In genomic region chr5:175657593-175658271, GRCh38 we compare ENCODE assay signal across 8 cellular contexts. TPM values are rescaled to one million over a fixed set of nuclear protein-coding genes. Genes with fewer than 3 reads are reported as not detected.
DNase-seq lines count a peak whose midpoint lies in the region; ATAC-seq and TF ChIP-seq lines count a peak whose summit lies in the region.

HRH2 (plus strand) TSS chr5:175658071; CDS start chr5:175683234, 25,163 bp downstream.

- H3K36me3 Mint-ChIP-seq in MCF 10A (ENCODE audit: insufficient read depth, unreplicated experiment) (no peaks in the 10 kb centered on the region), nephron progenitor cell (ENCODE audit: low read depth) (no peaks in the 10 kb centered on the region)
- H3K36me3 Mint-ChIP-seq in activated CD4-positive, alpha-beta memory T cell treated with anti-CD3 and anti-CD28 coated beads, Interleukin-2, amount 10 ng/mL, durations not matched to agents 7 days and 5 days (ENCODE audit: low read depth), result peaks cover 22% of the 10 kb centered on the region

- H3K9me3 ChIP-seq in esophagus muscularis mucosa (no peaks in the 10 kb centered on the region), upper lobe of left lung (no peaks in the 10 kb centered on the region)

- no peak within 1 kb of the TSS for H3K27ac Mint-ChIP-seq in MCF 10A (ENCODE audit: low read depth, unreplicated experiment)
- peak within 1 kb of the TSS; percentile 70 for H3K27ac Mint-ChIP-seq in activated CD4-positive, alpha-beta memory T cell treated with anti-CD3 and anti-CD28 coated beads, Interleukin-2, amount 10 ng/mL, durations not matched to agents 7 days and 5 days
- H3K27ac Mint-ChIP-seq in nephron progenitor cell, result no peak within 1 kb of the TSS

- H3K4me3 ChIP-seq in esophagus muscularis mucosa (peak within 1 kb of the TSS; percentile 49 to 61 (median 52)), upper lobe of left lung (peak within 1 kb of the TSS in 3 of 4 donors; percentile 50 to 60 (median 59))

- H3K4me3 Mint-ChIP-seq in MCF 10A (ENCODE audit: unreplicated experiment) (no peak within 1 kb of the TSS), nephron progenitor cell (peak within 1 kb of the TSS; percentile 91)
- peak within 1 kb of the TSS; percentile 91 for H3K4me3 Mint-ChIP-seq in activated CD4-positive, alpha-beta memory T cell treated with anti-CD3 and anti-CD28 coated beads, Interleukin-2, amount 10 ng/mL, durations not matched to agents 7 days and 5 days

- TF ChIP-seq POLR2A in esophagus muscularis mucosa (IDR thresholded peaks at IDR 0.05; ENCODE audit: low read depth) (no peak), upper lobe of left lung (IDR thresholded peaks at IDR 0.05) (peak in 1 of 4 donors; percentile 70)

- CTCF ChIA-PET in MCF 10A (lab: Yijun Ruan, JAX), result no interaction called here
- CTCF ChIA-PET in activated CD4-positive, alpha-beta memory T cell treated with anti-CD3 and anti-CD28 coated beads, Interleukin-2, amount 10 ng/mL, durations not matched to agents 7 days and 5 days (lab: Charles Lee), result no interaction called here
- CTCF ChIA-PET in RWPE1 (lab: Yijun Ruan, JAX), result no interaction called here

- in situ Hi-C loops in T47D (cut with HindIII; ENCODE audit: low pct_unique_long_range_greater_than_20kb, low sequenced_read_pairs), result no loop called here

- TF ChIP-seq EP300 in esophagus muscularis mucosa (IDR thresholded peaks at IDR 0.05) (no peak), upper lobe of left lung (IDR thresholded peaks at IDR 0.05) (no peak)

- no TSS peak for BruUV-seq in MCF 10A (replicated peaks; lab: Mats Ljungman, UMichigan)

- DNase-seq in T47D (ENCODE audit: low read depth in 1 of 2, low spot score in 1 of 2), result peak; percentile 51 to 67
- DNase-seq in MCF 10A (ENCODE audit: unreplicated experiment), result no peak
- peak; percentile 65 for DNase-seq in activated CD4-positive, alpha-beta memory T cell treated with anti-CD3 and anti-CD28 coated beads, Interleukin-2, amount 10 ng/mL, durations not matched to agents 7 days and 5 days
- no peak for DNase-seq in esophagus muscularis mucosa (ENCODE audit: extremely low spot score)
- peak; percentile 60 for DNase-seq in nephron progenitor cell
- DNase-seq in upper lobe of left lung, result peak; percentile 62 to 90
- DNase-seq in RWPE1 (ENCODE audit: low spot score), result no peak

- TF ChIP-seq CTCF in MCF 10A (IDR thresholded peaks at IDR 0.05; ENCODE audit: unreplicated experiment) (no peak), esophagus muscularis mucosa (IDR thresholded peaks at IDR 0.05) (no peak), nephron progenitor cell (IDR thresholded peaks at IDR 0.05) (no peak), upper lobe of left lung (IDR thresholded peaks at IDR 0.05) (no peak), RWPE1 (conservative IDR thresholded peaks at IDR 0.05; ENCODE audit: low read depth) (no peak)

- 2% methylated on average over 51 of the region's 58 CpGs for WGBS in esophagus muscularis mucosa
- 1 to 3% methylated on average over 46 to 58 of the region's 58 CpGs for WGBS in upper lobe of left lung, 2 donors

- H3K27ac ChIP-seq in esophagus muscularis mucosa (replicated peaks in 1 of 4) (peak within 1 kb of the TSS in 3 of 4 donors; percentile 31 to 60 (median 52)), upper lobe of left lung (peak within 1 kb of the TSS; percentile 68 to 84 (median 76)), RWPE1 (no peak within 1 kb of the TSS)

- POLR2A ChIA-PET in MCF 10A (lab: Yijun Ruan, JAX), result no interaction called here
- POLR2A ChIA-PET in activated CD4-positive, alpha-beta memory T cell treated with anti-CD3 and anti-CD28 coated beads, Interleukin-2, amount 10 ng/mL, durations not matched to agents 7 days and 5 days (lab: Charles Lee), result interaction anchor here (0.7 to 1.0 kb wide), 2 partner anchors 39 to 49 kb away, joined by 3 read pairs; no protein-coding TSS in a partner anchor
- POLR2A ChIA-PET in RWPE1 (lab: Yijun Ruan, JAX; ENCODE audit: low non-redundant PET), result no interaction called here

- peak in 1 of 2 donors; percentile 80 for ATAC-seq in upper lobe of left lung (ENCODE audit: low FRiP score in 2 of 2)
- no peak for ATAC-seq in HG02588 (IDR thresholded peaks at IDR 0.05; ENCODE audit: unreplicated experiment)

- H3K27me3 ChIP-seq in esophagus muscularis mucosa (peaks cover 0 to 78% (median 13%) of the 10 kb centered on the region in 4 donors), upper lobe of left lung (peaks cover 0 to 14% (median 7%) of the 10 kb centered on the region in 4 donors)

- H3K4me1 ChIP-seq in esophagus muscularis mucosa, result peaks cover 5 to 18% (median 15%) of the 10 kb centered on the region in 4 donors
- peaks cover 12 to 34% (median 19%) of the 10 kb centered on the region in 4 donors for H3K4me1 ChIP-seq in upper lobe of left lung

- H3K36me3 ChIP-seq in esophagus muscularis mucosa, result no peaks in the 10 kb centered on the region
- no peaks in the 10 kb centered on the region for H3K36me3 ChIP-seq in upper lobe of left lung

- H3K9me3 Mint-ChIP-seq in MCF 10A (ENCODE audit: unreplicated experiment) (no peaks in the 10 kb centered on the region), nephron progenitor cell (no peaks in the 10 kb centered on the region)
- H3K9me3 Mint-ChIP-seq in activated CD4-positive, alpha-beta memory T cell treated with anti-CD3 and anti-CD28 coated beads, Interleukin-2, amount 10 ng/mL, durations not matched to agents 7 days and 5 days, result peaks cover 4% of the 10 kb centered on the region

- H3K27me3 Mint-ChIP-seq in MCF 10A (ENCODE audit: insufficient read depth, unreplicated experiment), result peaks cover 53% of the 10 kb centered on the region
- H3K27me3 Mint-ChIP-seq in activated CD4-positive, alpha-beta memory T cell treated with anti-CD3 and anti-CD28 coated beads, Interleukin-2, amount 10 ng/mL, durations not matched to agents 7 days and 5 days, result peaks cover 6% of the 10 kb centered on the region
- peaks cover 70% of the 10 kb centered on the region for H3K27me3 Mint-ChIP-seq in nephron progenitor cell (ENCODE audit: low read depth, poor library complexity)

- no peaks in the 10 kb centered on the region for H3K4me1 Mint-ChIP-seq in MCF 10A (ENCODE audit: insufficient read depth, unreplicated experiment)
- H3K4me1 Mint-ChIP-seq in activated CD4-positive, alpha-beta memory T cell treated with anti-CD3 and anti-CD28 coated beads, Interleukin-2, amount 10 ng/mL, durations not matched to agents 7 days and 5 days, result peaks cover 76% of the 10 kb centered on the region
- H3K4me1 Mint-ChIP-seq in nephron progenitor cell, result peaks cover 28% of the 10 kb centered on the region

- intact Hi-C loops in MCF 10A (cut with micrococcal nuclease) (no loop called here), esophagus muscularis mucosa (cut with DNase I) (no loop called here)

RNA-seq across cellular contexts. Expression of gene HRH2, which starts in this region (rescaled TPM):
- total RNA-seq in MCF 10A (2022), result not detected in 2 replicates
- 10 to 100 TPM; 13.4 to 13.7 TPM for total RNA-seq in activated CD4-positive, alpha-beta memory T cell treated with anti-CD3 and anti-CD28 coated beads, Interleukin-2, amount 10 ng/mL, durations not matched to agents 7 days and 5 days
- total RNA-seq in esophagus muscularis mucosa, result 10 to 100 TPM in 1 of 4 donors, 1 to 10 TPM in 3; 1.9 to 10.9 (median 2.8) TPM
- total RNA-seq in upper lobe of left lung, result 10 to 100 TPM in 2 of 6 donors, 1 to 10 TPM in 4; 3.8 to 16.8 (median 7.8) TPM

Comparison
In these comparisons a context has a peak if more than half of its experiments do, and no peak if none do; other contexts are left out.
1. DNase-seq: peak in T47D (2 of 2), activated CD4-positive, alpha-beta memory T cell treated with anti-CD3 and anti-CD28 coated beads, Interleukin-2, amount 10 ng/mL, durations not matched to agents 7 days and 5 days (single experiment), nephron progenitor cell (single experiment) and upper lobe of left lung (2 of 2); none in MCF 10A (single experiment), esophagus muscularis mucosa (single experiment) and RWPE1 (single experiment).